Comparison of ENCODE assay signal across 8 cellular contexts in the genomic region with DNA sequence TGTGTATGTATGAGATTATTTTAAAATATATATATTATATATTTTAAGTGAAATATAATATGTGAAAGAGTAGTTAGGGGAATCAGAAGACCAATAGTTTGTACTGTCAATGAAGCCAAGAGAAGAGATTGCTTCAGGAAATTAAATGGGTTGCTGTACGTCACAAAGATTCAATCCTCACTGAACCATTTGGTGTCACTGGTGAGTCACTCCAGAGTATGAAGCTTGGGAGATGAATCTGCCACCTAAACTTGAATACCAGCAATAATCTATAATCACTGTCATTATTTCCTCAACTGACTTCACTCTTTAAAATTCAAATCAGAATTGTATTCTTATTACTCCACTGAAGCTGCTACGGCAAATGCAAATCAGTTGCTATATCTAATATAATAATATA. TPM values are rescaled to one million over a fixed set of nuclear protein-coding genes. Genes with fewer than 3 reads are reported as not detected.
DNase-seq lines count a peak whose midpoint lies in the region; ATAC-seq and TF ChIP-seq lines count a peak whose summit lies in the region.

No MANE protein-coding gene starts in this region.

- H3K9me3 ChIP-seq in OCI-LY1 (ENCODE audit: low read length), result no peaks in the 10 kb centered on the region
- H3K9me3 ChIP-seq in uterus, result no peaks in the 10 kb centered on the region

- intact Hi-C loops in uterus (cut with DNase I; ENCODE audit: low total_unique reads), result no loop called here

- H3K4me3 ChIP-seq in OCI-LY1 (ENCODE audit: low read depth, low read length, poor library complexity, severe bottlenecking) (no peak overlapping the region), foreskin fibroblast (ENCODE audit: low read depth in 1 of 2, low read length in 2 of 2) (no peak overlapping the region), uterus (no peak overlapping the region)

- no peak overlapping the region for H3K4me2 ChIP-seq in OCI-LY1 (ENCODE audit: low read length)

- H3F3A ChIP-seq in OCI-LY1 (ENCODE audit: insufficient read depth, low read length), result no peaks in the 10 kb centered on the region

- TF ChIP-seq CTCF in C4-2B (conservative IDR thresholded peaks at IDR 0.05) (peak; percentile 44), OCI-LY1 (IDR thresholded peaks at IDR 0.05; ENCODE audit: low read length) (peak; percentile 15; the same call in 1 of the 2 replicates), foreskin fibroblast (IDR thresholded peaks at IDR 0.05; ENCODE audit: low read depth, low read length) (no peak), uterus (IDR thresholded peaks at IDR 0.05) (no peak)

- H3K9ac ChIP-seq in OCI-LY1 (ENCODE audit: low read length), result no peak overlapping the region

- no peaks in the 10 kb centered on the region for H3K36me3 ChIP-seq in OCI-LY1 (ENCODE audit: insufficient read depth, low read length)
- no peaks in the 10 kb centered on the region for H3K36me3 ChIP-seq in uterus

- H4K20me1 ChIP-seq in OCI-LY1 (ENCODE audit: insufficient read depth, low read length), result no peaks in the 10 kb centered on the region

- no peaks in the 10 kb centered on the region for H3K9me2 ChIP-seq in OCI-LY1 (ENCODE audit: low read depth, low read length)

- TF ChIP-seq POLR2A in uterus (IDR thresholded peaks at IDR 0.05), result no peak

- H3K79me2 ChIP-seq in OCI-LY1 (ENCODE audit: insufficient read depth, low read length), result no peaks in the 10 kb centered on the region

- no peak for ATAC-seq in HG03045 (IDR thresholded peaks at IDR 0.05; ENCODE audit: unreplicated experiment)
- no peak for ATAC-seq in GM19455 (IDR thresholded peaks at IDR 0.05; ENCODE audit: unreplicated experiment)

- H3K4me1 ChIP-seq in OCI-LY1 (ENCODE audit: insufficient read depth, low read length, severe bottlenecking) (no peaks in the 10 kb centered on the region), uterus (no peaks in the 10 kb centered on the region)

- peak; percentile 58 for DNase-seq in H4 (ENCODE audit: low spot score)
- peak; percentile 47 to 79 for DNase-seq in foreskin fibroblast
- DNase-seq in cerebellar nuclear complex (lab: John Stamatoyannopoulos, UW), result no peak
- DNase-seq in uterus, result no peak

- no peaks in the 10 kb centered on the region for H3K27me3 ChIP-seq in OCI-LY1 (ENCODE audit: insufficient read depth, low read length)
- peaks cover 0 to 3% of the 10 kb centered on the region in 2 donors for H3K27me3 ChIP-seq in uterus

- H3K27ac ChIP-seq in C4-2B (no peak overlapping the region), OCI-LY1 (ENCODE audit: low read depth, low read length, poor library complexity, severe bottlenecking) (no peak overlapping the region), uterus (no peak overlapping the region)

- no peak overlapping the region for H2AFZ ChIP-seq in OCI-LY1 (ENCODE audit: low read length)

RNA-seq across cellular contexts. Expression of gene SCN9A, which starts 41.9 kb away (rescaled TPM):
- 3.3 and 3.9 TPM in 2 replicates for total RNA-seq in H4 (2014; rRNA removed; shearing (Covaris generic))
- total RNA-seq in uterus, result 10 to 100 TPM in 1 of 4 donors, 1 to 10 TPM in 3; 1.5 to 14.2 (median 4.6) TPM

Comparison
In these comparisons a context has a peak if more than half of its experiments do, and no peak if none do; other contexts are left out.
1. CTCF ChIP-seq: peak in C4-2B (single experiment) and OCI-LY1 (single experiment); none in foreskin fibroblast (single experiment) and uterus (0 of 4).
2. DNase-seq: peak in H4 (single experiment) and foreskin fibroblast (2 of 2); none in cerebellar nuclear complex (0 of 2) and uterus (0 of 2).